ENCODE assay signal across 9 cellular contexts in the genomic region with DNA sequence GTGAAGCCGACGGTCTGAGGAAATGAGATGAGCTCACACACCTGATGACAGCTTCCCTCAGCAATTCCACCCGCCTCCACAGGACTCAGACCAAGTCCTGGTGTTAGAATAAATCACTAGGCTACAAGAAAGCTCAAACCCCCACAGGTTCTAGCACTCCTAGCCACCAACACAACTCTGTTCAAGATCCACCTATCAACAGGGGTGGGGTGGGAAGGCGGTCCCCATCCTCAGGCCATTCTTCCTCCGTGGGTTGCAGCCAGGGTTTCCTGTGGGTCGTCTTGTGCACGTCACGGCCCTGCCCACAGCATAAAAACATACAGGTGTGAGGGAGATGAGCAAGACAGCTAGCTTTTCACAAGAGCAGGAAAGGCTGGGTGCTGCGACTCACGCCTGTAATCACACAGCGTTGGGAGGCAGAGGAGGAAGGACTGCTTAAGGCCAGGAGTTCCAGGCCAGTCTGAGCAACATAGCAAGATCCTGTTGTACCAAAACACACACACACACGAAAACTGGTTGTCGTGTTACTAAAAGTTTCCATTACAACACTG.
DNase-seq lines count a peak whose midpoint lies in the region; ATAC-seq and TF ChIP-seq lines count a peak whose summit lies in the region.
"Had no signal": no experiment of that assay in that cellular context is flagged by ENCODE, and none has a peak within 500 bp of the region (broad histone marks: within the 10 kb centered on the region; RNA-seq: fewer than 3 reads in every experiment).

No MANE protein-coding gene starts in this region.

- H3K27ac ChIP-seq in DND-41 (ENCODE audit: low read length), result no peak overlapping the region

- DNase-seq in DND-41 (no peak), choroid plexus epithelial cell (ENCODE audit: low read depth) (peak; percentile 48), NCI-H146 (lab: John Stamatoyannopoulos, UW) (no peak), germinal center (ENCODE audit: low spot score) (no peak), retina (no peak)
- DNase-seq in activated CD4-positive, alpha-beta T cell treated with anti-CD3 and anti-CD28 coated beads for 24 hours (ENCODE audit: low read depth in 2 of 2), result peak; percentile 15 to 22
- DNase-seq: NCI-H82 had no signal

- no peak overlapping the region for H3K4me2 ChIP-seq in DND-41 (ENCODE audit: insufficient read depth, low read length)
- peak overlapping the region; percentile 3 for H3K4me2 ChIP-seq in skeletal muscle satellite cell (ENCODE audit: low read length)

- no peak overlapping the region for H2AFZ ChIP-seq in DND-41 (ENCODE audit: low read depth, low read length)

- ATAC-seq in DND-41 (ENCODE audit: insufficient read depth, low read depth) (peak; percentile 25; the same call in 2 of the 3 replicates), HG03521 (IDR thresholded peaks at IDR 0.05; ENCODE audit: unreplicated experiment) (no peak)

- H3K27me3 ChIP-seq in DND-41 (ENCODE audit: insufficient read depth, low read length, poor library complexity) (no peaks in the 10 kb centered on the region), skeletal muscle satellite cell (ENCODE audit: control insufficient read depth, insufficient read depth, low read length) (no peaks in the 10 kb centered on the region)

- H3K4me3 ChIP-seq in DND-41 (ENCODE audit: low read depth in 1 of 2, low read length in 2 of 2) (no peak overlapping the region), choroid plexus epithelial cell (ENCODE audit: low read depth, low read length) (no peak overlapping the region), skeletal muscle satellite cell (ENCODE audit: low read length) (no peak overlapping the region)

- H3K9me3 ChIP-seq in DND-41 (ENCODE audit: insufficient read depth, low read length, severe bottlenecking) (no peaks in the 10 kb centered on the region), skeletal muscle satellite cell (replicated peaks; ENCODE audit: low read length) (no peaks in the 10 kb centered on the region)

- H4K20me1 ChIP-seq in DND-41 (ENCODE audit: insufficient read depth, low read length), result peaks cover 97% of the 10 kb centered on the region

- no peak for TF ChIP-seq CTCF in DND-41 (IDR thresholded peaks at IDR 0.05; ENCODE audit: borderline replicate concordance, extremely low read depth, low read length, poor library complexity, severe bottlenecking)
- TF ChIP-seq CTCF in choroid plexus epithelial cell (conservative IDR thresholded peaks at IDR 0.05; ENCODE audit: low read depth, low read length), result no peak

- H3K79me2 ChIP-seq in DND-41 (ENCODE audit: insufficient read depth, low read length), result peaks cover 99% of the 10 kb centered on the region

- H3K4me1 ChIP-seq in DND-41 (ENCODE audit: insufficient read depth, low read length) (peaks cover 10% of the 10 kb centered on the region; the same call in 1 of the 2 replicates), skeletal muscle satellite cell (ENCODE audit: control insufficient read depth, insufficient read depth, low read length) (peaks cover 77% of the 10 kb centered on the region)

- H3K36me3 ChIP-seq in DND-41 (ENCODE audit: insufficient read depth, low read length) (peaks cover 49% of the 10 kb centered on the region), skeletal muscle satellite cell (ENCODE audit: insufficient read depth, low read length) (no peaks in the 10 kb centered on the region)

- H3K9ac ChIP-seq in DND-41 (ENCODE audit: low read depth, low read length) (no peak overlapping the region), skeletal muscle satellite cell (ENCODE audit: low read depth, low read length) (no peak overlapping the region)

Comparison
In these comparisons a context has a peak if more than half of its experiments do, and no peak if none do; other contexts are left out.
1. DNase-seq: peak in activated CD4-positive, alpha-beta T cell treated with anti-CD3 and anti-CD28 coated beads for 24 hours (2 of 2) and choroid plexus epithelial cell (single experiment); none in DND-41 (single experiment), NCI-H146 (single experiment), germinal center (single experiment) and retina (single experiment).